In the genomic region with DNA sequence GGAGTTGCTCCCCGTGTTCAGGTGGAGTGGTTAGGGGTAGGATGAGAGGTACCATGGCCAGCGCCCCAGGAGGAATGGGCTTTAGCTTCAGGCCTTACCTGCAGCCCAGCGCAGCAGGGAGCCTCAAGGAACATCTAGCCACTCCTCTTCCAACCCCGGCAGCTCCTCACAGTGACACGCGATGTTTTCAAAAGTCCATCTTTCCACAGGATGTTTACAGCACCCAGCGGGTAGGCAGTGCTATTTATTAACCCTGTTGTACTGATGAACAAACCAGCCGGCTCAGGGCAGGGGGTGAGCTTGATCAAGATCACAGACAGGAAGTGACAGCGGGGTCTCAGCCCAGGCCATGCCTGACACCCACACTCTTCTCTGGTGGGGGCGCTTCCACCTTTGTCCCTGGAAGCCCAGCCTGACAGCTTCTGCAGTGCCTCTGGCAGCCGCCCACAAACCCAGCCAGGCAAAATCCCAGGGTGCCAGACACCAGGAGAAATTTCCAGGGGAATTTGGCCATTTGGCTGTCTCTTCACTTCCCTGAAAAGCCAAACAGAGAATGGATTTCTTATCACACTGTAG, we compare ENCODE assay signal across 1 cellular context.
TF ChIP-seq lines count a peak whose summit lies in the region.

No MANE protein-coding gene starts in this region.

TF ChIP-seq in SK-N-SH, 30 proteins besides CTCF, POLR2A, EP300 and RAD21:
- TF ChIP-seq, protein P1, sequence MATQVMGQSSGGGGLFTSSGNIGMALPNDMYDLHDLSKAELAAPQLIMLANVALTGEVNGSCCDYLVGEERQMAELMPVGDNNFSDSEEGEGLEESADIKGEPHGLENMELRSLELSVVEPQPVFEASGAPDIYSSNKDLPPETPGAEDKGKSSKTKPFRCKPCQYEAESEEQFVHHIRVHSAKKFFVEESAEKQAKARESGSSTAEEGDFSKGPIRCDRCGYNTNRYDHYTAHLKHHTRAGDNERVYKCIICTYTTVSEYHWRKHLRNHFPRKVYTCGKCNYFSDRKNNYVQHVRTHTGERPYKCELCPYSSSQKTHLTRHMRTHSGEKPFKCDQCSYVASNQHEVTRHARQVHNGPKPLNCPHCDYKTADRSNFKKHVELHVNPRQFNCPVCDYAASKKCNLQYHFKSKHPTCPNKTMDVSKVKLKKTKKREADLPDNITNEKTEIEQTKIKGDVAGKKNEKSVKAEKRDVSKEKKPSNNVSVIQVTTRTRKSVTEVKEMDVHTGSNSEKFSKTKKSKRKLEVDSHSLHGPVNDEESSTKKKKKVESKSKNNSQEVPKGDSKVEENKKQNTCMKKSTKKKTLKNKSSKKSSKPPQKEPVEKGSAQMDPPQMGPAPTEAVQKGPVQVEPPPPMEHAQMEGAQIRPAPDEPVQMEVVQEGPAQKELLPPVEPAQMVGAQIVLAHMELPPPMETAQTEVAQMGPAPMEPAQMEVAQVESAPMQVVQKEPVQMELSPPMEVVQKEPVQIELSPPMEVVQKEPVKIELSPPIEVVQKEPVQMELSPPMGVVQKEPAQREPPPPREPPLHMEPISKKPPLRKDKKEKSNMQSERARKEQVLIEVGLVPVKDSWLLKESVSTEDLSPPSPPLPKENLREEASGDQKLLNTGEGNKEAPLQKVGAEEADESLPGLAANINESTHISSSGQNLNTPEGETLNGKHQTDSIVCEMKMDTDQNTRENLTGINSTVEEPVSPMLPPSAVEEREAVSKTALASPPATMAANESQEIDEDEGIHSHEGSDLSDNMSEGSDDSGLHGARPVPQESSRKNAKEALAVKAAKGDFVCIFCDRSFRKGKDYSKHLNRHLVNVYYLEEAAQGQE (IDR thresholded peaks at IDR 0.05; ENCODE audit: low read depth, low read length) = peak; percentile 71; the same call in 1 of the 2 replicates
- no peak for TF ChIP-seq RCOR1 (IDR thresholded peaks at IDR 0.05; ENCODE audit: low read length)
